ENCODE assay signal across 8 cellular contexts in the genomic region with DNA sequence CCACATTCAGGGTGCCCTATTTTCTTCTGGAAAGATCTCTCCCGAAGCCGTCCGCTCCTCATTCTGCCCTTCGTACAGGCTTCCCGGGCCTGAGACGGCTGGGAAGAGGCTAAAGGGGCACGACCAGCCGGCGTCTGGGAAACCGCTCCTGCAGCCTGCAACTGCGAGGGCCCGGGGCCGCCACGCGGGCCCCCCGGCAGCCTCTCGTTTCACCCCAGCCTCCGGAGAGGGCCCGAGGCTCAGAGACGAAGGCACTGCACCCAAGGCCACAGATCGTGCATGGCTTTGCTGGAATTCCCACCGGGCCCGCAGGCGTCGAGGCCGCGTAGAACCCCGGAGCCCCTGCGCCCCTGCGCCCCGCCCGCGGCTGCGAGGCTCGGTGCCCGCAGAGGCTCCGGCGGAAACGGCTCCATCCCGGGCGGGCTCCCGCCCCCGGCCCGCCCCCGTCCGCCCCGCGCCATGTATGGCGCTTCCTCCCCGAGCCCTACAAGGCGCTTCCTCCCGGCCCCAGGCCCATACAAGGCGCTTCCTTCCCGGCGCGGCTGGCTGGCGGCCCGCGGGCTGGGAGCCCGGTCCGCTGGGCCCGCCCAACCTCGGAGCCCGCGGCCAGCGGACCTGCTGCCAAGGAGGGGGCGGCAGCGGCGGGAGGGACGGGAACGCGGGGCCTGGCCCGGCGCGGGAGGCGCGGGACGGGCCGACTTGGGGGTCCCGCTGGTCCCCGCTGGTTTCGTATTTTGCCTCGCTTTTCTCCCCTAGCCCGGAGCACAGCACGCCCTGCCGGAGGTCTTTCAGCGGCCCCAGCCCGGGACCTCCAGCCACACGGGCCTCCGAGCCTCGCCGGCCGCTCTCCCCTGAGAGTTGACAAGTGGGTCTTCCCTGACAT. TPM values are rescaled to one million over a fixed set of nuclear protein-coding genes. Genes with fewer than 3 reads are reported as not detected.
DNase-seq lines count a peak whose midpoint lies in the region; ATAC-seq and TF ChIP-seq lines count a peak whose summit lies in the region.

No MANE protein-coding gene starts in this region.

- H3K36me3 Mint-ChIP-seq in activated CD4-positive, alpha-beta T cell treated with anti-CD3 and anti-CD28 coated beads, Interleukin-2, amount 10 ng/mL, durations not matched to agents 7 days and 5 days (ENCODE audit: low read depth), result no peaks in the 10 kb centered on the region
- no peaks in the 10 kb centered on the region for H3K36me3 Mint-ChIP-seq in dendritic cell treated with granulocyte-macrophage colony-stimulating factor and Interleukin-4, amounts not matched to agents 40 ng/mL and 50 ng/mL, for 4 days (ENCODE audit: low read depth)

- H3K27me3 ChIP-seq in liver (ENCODE audit: control insufficient read depth in 4 of 4, insufficient read depth in 4 of 4, low read length in 3 of 4), result no peaks in the 10 kb centered on the region

- peak overlapping the region; percentile 83 to 95 for H3K27ac ChIP-seq in liver (ENCODE audit: low read depth in 1 of 2, low read length in 2 of 2)

- peaks cover 34% of the 10 kb centered on the region for H3K27me3 Mint-ChIP-seq in activated CD4-positive, alpha-beta T cell treated with anti-CD3 and anti-CD28 coated beads, Interleukin-2, amount 10 ng/mL, durations not matched to agents 7 days and 5 days
- peaks cover 49% of the 10 kb centered on the region for H3K27me3 Mint-ChIP-seq in dendritic cell treated with granulocyte-macrophage colony-stimulating factor and Interleukin-4, amounts not matched to agents 40 ng/mL and 50 ng/mL, for 4 days

- no peak for TF ChIP-seq CTCF in liver (IDR thresholded peaks at IDR 0.05; ENCODE audit: low read depth, low read length, missing input control)

- peaks cover 12% of the 10 kb centered on the region for H3K4me1 Mint-ChIP-seq in activated CD4-positive, alpha-beta T cell treated with anti-CD3 and anti-CD28 coated beads, Interleukin-2, amount 10 ng/mL, durations not matched to agents 7 days and 5 days
- peaks cover 44% of the 10 kb centered on the region for H3K4me1 Mint-ChIP-seq in dendritic cell treated with granulocyte-macrophage colony-stimulating factor and Interleukin-4, amounts not matched to agents 40 ng/mL and 50 ng/mL, for 4 days (ENCODE audit: low read depth)

- no peaks in the 10 kb centered on the region for H3K9me3 Mint-ChIP-seq in activated CD4-positive, alpha-beta T cell treated with anti-CD3 and anti-CD28 coated beads, Interleukin-2, amount 10 ng/mL, durations not matched to agents 7 days and 5 days
- no peaks in the 10 kb centered on the region for H3K9me3 Mint-ChIP-seq in dendritic cell treated with granulocyte-macrophage colony-stimulating factor and Interleukin-4, amounts not matched to agents 40 ng/mL and 50 ng/mL, for 4 days

- 2% methylated on average over 93 of the region's 93 CpGs for WGBS in liver

- H3K9ac ChIP-seq in liver (ENCODE audit: low read depth in 1 of 2, low read length in 2 of 2), result peak overlapping the region; percentile 56 to 77

- no peak for TF ChIP-seq RAD21 in liver (IDR thresholded peaks at IDR 0.05)

- CTCF ChIA-PET in activated CD4-positive, alpha-beta T cell treated with anti-CD3 and anti-CD28 coated beads, Interleukin-2, amount 10 ng/mL, durations not matched to agents 7 days and 5 days (lab: Charles Lee), result interaction anchor here (0.8 to 2.1 kb wide), 6 partner anchors 11 to 192 kb away, joined by 3 to 12 read pairs (median 3); partner anchors contain the start of genes EGR1 and KDM3B

- peak overlapping the region; percentile 84 for H3K4me3 Mint-ChIP-seq in activated CD4-positive, alpha-beta T cell treated with anti-CD3 and anti-CD28 coated beads, Interleukin-2, amount 10 ng/mL, durations not matched to agents 7 days and 5 days
- H3K4me3 Mint-ChIP-seq in dendritic cell treated with granulocyte-macrophage colony-stimulating factor and Interleukin-4, amounts not matched to agents 40 ng/mL and 50 ng/mL, for 4 days, result peak overlapping the region; percentile 90

- H3K4me1 ChIP-seq in liver (ENCODE audit: control insufficient read depth in 4 of 4, insufficient read depth in 4 of 4, low read length in 3 of 4), result peaks cover 0 to 34% (median 20%) of the 10 kb centered on the region in 4 donors

- peak overlapping the region; percentile 46 for H3K27ac Mint-ChIP-seq in activated CD4-positive, alpha-beta T cell treated with anti-CD3 and anti-CD28 coated beads, Interleukin-2, amount 10 ng/mL, durations not matched to agents 7 days and 5 days
- peak overlapping the region; percentile 54 for H3K27ac Mint-ChIP-seq in dendritic cell treated with granulocyte-macrophage colony-stimulating factor and Interleukin-4, amounts not matched to agents 40 ng/mL and 50 ng/mL, for 4 days

- no peaks in the 10 kb centered on the region for H3K9me3 ChIP-seq in liver (ENCODE audit: control insufficient read depth in 4 of 4, low read length in 3 of 4)

- ATAC-seq in GM18868 (IDR thresholded peaks at IDR 0.05; ENCODE audit: unreplicated experiment) (peak; percentile 99), HG03108 (IDR thresholded peaks at IDR 0.05; ENCODE audit: unreplicated experiment) (peak; percentile 98)

- in situ Hi-C loops in ACHN (cut with HindIII; ENCODE audit: low pct_ligation_motif_present, low pct_unique_long_range_greater_than_20kb, low sequenced_read_pairs), result no loop called here

- peak overlapping the region; percentile 45 to 70 (median 68) for H3K4me3 ChIP-seq in liver (ENCODE audit: low read depth in 1 of 3, low read length in 3 of 3)

- H3K36me3 ChIP-seq in liver (ENCODE audit: control insufficient read depth in 4 of 4, insufficient read depth in 3 of 4, low read depth in 1 of 4, low read length in 3 of 4), result no peaks in the 10 kb centered on the region

- DNase-seq in ACHN (peak; percentile 83), NCI-H446 (lab: John Stamatoyannopoulos, UW) (peak; percentile 83 to 93)
- DNase-seq in activated CD4-positive, alpha-beta T cell treated with anti-CD3 and anti-CD28 coated beads, Interleukin-2, amount 10 ng/mL, durations not matched to agents 7 days and 5 days, result peak; percentile 89
- peak; percentile 78 for DNase-seq in stimulated activated CD4-positive, alpha-beta T cell treated with anti-CD3 and anti-CD28 coated beads, Interleukin-2, amount 100 ng/mL, for 4 hours (ENCODE audit: low read depth)

- intact Hi-C loops in dendritic cell treated with granulocyte-macrophage colony-stimulating factor and Interleukin-4, amounts not matched to agents 40 ng/mL and 50 ng/mL, for 4 days (cut with micrococcal nuclease), result loop anchor here (1.0 kb wide), 1 partner anchor 27 kb away; the partner anchor contains the start of gene EGR1

- POLR2A ChIA-PET in activated CD4-positive, alpha-beta T cell treated with anti-CD3 and anti-CD28 coated beads, Interleukin-2, amount 10 ng/mL, durations not matched to agents 7 days and 5 days (lab: Charles Lee), result no interaction called here

TF ChIP-seq in liver, 16 proteins besides CTCF, POLR2A, EP300 and RAD21:
- TF ChIP-seq EGR1 (IDR thresholded peaks at IDR 0.05; ENCODE audit: low read depth in 2 of 2), result peak in 1 of 2 donors; percentile 71
- TF ChIP-seq RXRA (IDR thresholded peaks at IDR 0.05), result no peak
- no peak for TF ChIP-seq FOXA1 (IDR thresholded peaks at IDR 0.05)
- TF ChIP-seq JUND (IDR thresholded peaks at IDR 0.05), result no peak

RNA-seq across cellular contexts. Expression of gene EGR1, which starts 26.6 kb away (rescaled TPM):
- total RNA-seq in activated CD4-positive, alpha-beta T cell treated with anti-CD3 and anti-CD28 coated beads, Interleukin-2, amount 10 ng/mL, durations not matched to agents 7 days and 5 days, result 1 to 10 TPM in 1 of 2 experiments, under 1 TPM in 1; 0.97 to 1.1 TPM
- 1 to 10 TPM; 1.4 to 6.1 TPM for total RNA-seq in liver
- polyA plus RNA-seq in liver, result 10 to 100 TPM; 20.1 to 88.7 TPM

RNA-seq across cellular contexts. Expression of gene ETF1, which starts 51.1 kb away (rescaled TPM):
- total RNA-seq in activated CD4-positive, alpha-beta T cell treated with anti-CD3 and anti-CD28 coated beads, Interleukin-2, amount 10 ng/mL, durations not matched to agents 7 days and 5 days, result 10 to 100 TPM; 65.3 to 72.1 TPM
- 10 to 100 TPM; 37.7 to 39.7 TPM for total RNA-seq in liver
- 10 to 100 TPM; 21.7 to 24.5 TPM for polyA plus RNA-seq in liver

RNA-seq across cellular contexts. Expression of gene REEP2, which starts 53.1 kb away (rescaled TPM):
- total RNA-seq in activated CD4-positive, alpha-beta T cell treated with anti-CD3 and anti-CD28 coated beads, Interleukin-2, amount 10 ng/mL, durations not matched to agents 7 days and 5 days, result under 1 TPM; 0.62 to 0.77 TPM
- under 1 TPM; 0.08 to 0.28 TPM for total RNA-seq in liver
- polyA plus RNA-seq in liver, result under 1 TPM in 1 of 2 donors, not detected in 1; 0.12 TPM

Comparison
In these comparisons a context has a peak if more than half of its experiments do, and no peak if none do; other contexts are left out.
1. Peak in every context shown above with its lines: DNase-seq, ATAC-seq, H3K4me3 ChIP-seq and H3K27ac ChIP-seq.